In genomic region chr9:115208503-115208902, GRCh38 we compare ENCODE assay signal across 22 cellular contexts.
DNase-seq lines count a peak whose midpoint lies in the region; ATAC-seq, FAIRE-seq and TF ChIP-seq lines count a peak whose summit lies in the region.
"Had no signal": no experiment of that assay in that cellular context is flagged by ENCODE, and none has a peak within 500 bp of the region (broad histone marks: within the 10 kb centered on the region; RNA-seq: fewer than 3 reads in every experiment).

No MANE protein-coding gene starts in this region.

- H3K4me1 ChIP-seq in IMR-90 (ENCODE audit: control insufficient read depth, insufficient read depth, low read length), result peaks cover 28% of the 10 kb centered on the region
- peaks cover 61% of the 10 kb centered on the region for H3K4me1 ChIP-seq in keratinocyte (ENCODE audit: control insufficient read depth, extremely low read depth, insufficient read depth, low read length)

- H4K20me1 ChIP-seq in IMR-90 (ENCODE audit: insufficient read depth, low read length) (no peaks in the 10 kb centered on the region), keratinocyte (ENCODE audit: control insufficient read depth, extremely low read depth, insufficient read depth, low read length) (no peaks in the 10 kb centered on the region)

- H3K4ac ChIP-seq in IMR-90 (ENCODE audit: low read depth, low read length), result peak overlapping the region; percentile 83; the same call in 1 of the 2 replicates

- H3K79me1 ChIP-seq in IMR-90 (ENCODE audit: low read depth in 1 of 2, low read length in 2 of 2), result no peaks in the 10 kb centered on the region

- DNase-seq in AG09319 (ENCODE audit: extremely low read depth, low read depth), result peak; percentile 40
- peak; percentile 70 for DNase-seq in IMR-90
- peak; percentile 21 for DNase-seq in amniotic stem cell (lab: John Stamatoyannopoulos, UW)
- no peak for DNase-seq in keratinocyte (ENCODE audit: low read depth, low spot score)
- DNase-seq in globus pallidus (ENCODE audit: low spot score), result no peak
- DNase-seq in NCI-H146 (lab: John Stamatoyannopoulos, UW), result no peak
- DNase-seq in stimulated activated naive CD8-positive, alpha-beta T cell treated with anti-CD3 and anti-CD28 coated beads, Interleukin-15, amount 100 ng/mL, for 72 hours, result no peak
- DNase-seq: activated CD8-positive, alpha-beta T cell treated with anti-CD3 and anti-CD28 coated beads for 36 hours; glutamatergic neuron; immature natural killer cell; NCI-H2081 treated with DMSO at 0.1 percent for 48 hours; NCI-H524 treated with DMSO at 0.1 percent for 48 hours; RPMI8226; stomach; T-cell had no signal

- peaks cover 65% of the 10 kb centered on the region for H3K27me3 Mint-ChIP-seq in stimulated activated naive CD8-positive, alpha-beta T cell treated with anti-CD3 and anti-CD28 coated beads, Interleukin-15, amount 100 ng/mL, for 72 hours
- H3K27me3 Mint-ChIP-seq: memory B cell had no signal

- H2BK120ac ChIP-seq in IMR-90 (ENCODE audit: low read depth, low read length), result peak overlapping the region; percentile 85

- H2BK20ac ChIP-seq in IMR-90 (ENCODE audit: low read depth, low read length), result peak overlapping the region; percentile 73

- peaks cover 27% of the 10 kb centered on the region for H3K4me1 Mint-ChIP-seq in stimulated activated naive CD8-positive, alpha-beta T cell treated with anti-CD3 and anti-CD28 coated beads, Interleukin-15, amount 100 ng/mL, for 72 hours
- H3K4me1 Mint-ChIP-seq: immature natural killer cell, T-cell had no signal

- H3K4me3 Mint-ChIP-seq in stimulated activated naive CD8-positive, alpha-beta T cell treated with anti-CD3 and anti-CD28 coated beads, Interleukin-15, amount 100 ng/mL, for 72 hours, result no peak overlapping the region
- H3K4me3 Mint-ChIP-seq: activated CD8-positive, alpha-beta T cell treated with anti-CD3 and anti-CD28 coated beads for 36 hours; activated T-helper 1 cell treated with anti-CD3 and anti-CD28 coated beads, Interleukin-12 subunit alpha, Interleukin-12 subunit beta, Interleukin-2, Interleukin-4 antibody, amounts not matched to agents 30 ng/mL and 10 ng/mL and 1 ng/mL, durations not matched to agents 14 hours and 24 hours and 36 hours; immature natural killer cell; memory B cell; T-cell had no signal

- dilution Hi-C loops in IMR-90 (cut with HindIII; ENCODE audit: low sequenced_read_pairs, unreplicated experiment) (no loop called here), keratinocyte (cut with MboI; ENCODE audit: extremely low pct_ligation_motif_present, low sequenced_read_pairs) (no loop called here)

- H3K4me2 ChIP-seq in IMR-90 (ENCODE audit: low read depth, low read length) (no peak overlapping the region), keratinocyte (ENCODE audit: control insufficient read depth, extremely low read depth, insufficient read depth, low read depth, low read length) (no peak overlapping the region)

- no peak overlapping the region for H2BK5ac ChIP-seq in IMR-90 (ENCODE audit: low read depth, low read length, poor library complexity, severe bottlenecking)

- no peak overlapping the region for H3K56ac ChIP-seq in IMR-90 (ENCODE audit: extremely low read depth, insufficient read depth, low read length)

- TF ChIP-seq CTCF in AG09319 (IDR thresholded peaks at IDR 0.05; ENCODE audit: low read depth, low read length) (no peak), IMR-90 (conservative IDR thresholded peaks at IDR 0.05; ENCODE audit: low read depth, low read length) (no peak), keratinocyte (optimal IDR thresholded peaks at IDR 0.05 in 1 of 3, IDR thresholded peaks at IDR 0.05 in 1 of 3, conservative IDR thresholded peaks at IDR 0.05 in 1 of 3; ENCODE audit: extremely low read depth in 1 of 3, insufficient read depth in 2 of 3, low read length in 3 of 3) (no peak)

- CTCF ChIA-PET in IMR-90 (lab: Yijun Ruan, JAX), result no interaction called here

- H4K91ac ChIP-seq in IMR-90 (ENCODE audit: insufficient read depth, low read depth, low read length), result peak overlapping the region; percentile 2; the same call in 1 of the 2 replicates

- no peak overlapping the region for H2AK9ac ChIP-seq in IMR-90 (replicated peaks; ENCODE audit: low read depth, low read length, poor library complexity)

- H3K27ac Mint-ChIP-seq in stimulated activated naive CD8-positive, alpha-beta T cell treated with anti-CD3 and anti-CD28 coated beads, Interleukin-15, amount 100 ng/mL, for 72 hours, result no peak overlapping the region
- H3K27ac Mint-ChIP-seq: activated CD8-positive, alpha-beta T cell treated with anti-CD3 and anti-CD28 coated beads for 36 hours; activated T-helper 1 cell treated with anti-CD3 and anti-CD28 coated beads, Interleukin-12 subunit alpha, Interleukin-12 subunit beta, Interleukin-2, Interleukin-4 antibody, amounts not matched to agents 30 ng/mL and 10 ng/mL and 1 ng/mL, durations not matched to agents 14 hours and 24 hours and 36 hours; immature natural killer cell; memory B cell; T-cell had no signal

- H4K8ac ChIP-seq in IMR-90 (ENCODE audit: low read depth in 2 of 2, low read length in 2 of 2), result peak overlapping the region; percentile 13 to 65; a peak in 1 of 4 replicates

- peak overlapping the region; percentile 46; the same call in 2 of the 3 replicates for H2BK15ac ChIP-seq in IMR-90 (ENCODE audit: low read depth, low read length)

- POLR2A ChIA-PET in IMR-90 (lab: Charles Lee; ENCODE audit: unreplicated experiment), result no interaction called here

- intact Hi-C loops in IMR-90 (cut with micrococcal nuclease), result loop anchor here (5.0 to 10.0 kb wide), 2 partner anchors 166 to 171 kb away; no protein-coding TSS in a partner anchor

- peaks cover 8% of the 10 kb centered on the region; the same call in 1 of the 2 replicates for H3K9me1 ChIP-seq in IMR-90 (ENCODE audit: insufficient read depth, low read length)
- no peaks in the 10 kb centered on the region for H3K9me1 ChIP-seq in keratinocyte (ENCODE audit: control insufficient read depth, extremely low read depth, insufficient read depth, low read length)

- peak overlapping the region; percentile 48; the same call in 1 of the 2 replicates for H4K5ac ChIP-seq in IMR-90 (ENCODE audit: low read depth, low read length)

- H3K9me3 ChIP-seq in IMR-90 (ENCODE audit: control insufficient read depth, insufficient read depth, low read length) (no peaks in the 10 kb centered on the region), keratinocyte (ENCODE audit: control insufficient read depth, low read depth, low read length) (no peaks in the 10 kb centered on the region)
- H3K9me3 ChIP-seq: stomach, vagina had no signal

- H3K23ac ChIP-seq in IMR-90 (ENCODE audit: low read depth, low read length), result no peak overlapping the region

- no peak for TF ChIP-seq RAD21 in IMR-90 (IDR thresholded peaks at IDR 0.05; ENCODE audit: low read length)

- H3K36me3 ChIP-seq in IMR-90 (ENCODE audit: control insufficient read depth, insufficient read depth, low read length), result no peaks in the 10 kb centered on the region
- no peaks in the 10 kb centered on the region for H3K36me3 ChIP-seq in keratinocyte (ENCODE audit: control insufficient read depth in 2 of 2, extremely low read depth in 1 of 2, insufficient read depth in 2 of 2, low read length in 2 of 2)
- H3K36me3 ChIP-seq: stomach, vagina had no signal

- H3K27ac ChIP-seq in IMR-90 (ENCODE audit: insufficient read depth, low read length) (no peak overlapping the region), keratinocyte (ENCODE audit: control insufficient read depth, insufficient read depth, low read length) (no peak overlapping the region)
- H3K27ac ChIP-seq: stomach, vagina, VCaP had no signal

- H2AK5ac ChIP-seq in IMR-90 (ENCODE audit: low read depth, low read length), result no peak overlapping the region; the same call in 1 of the 2 replicates

- no peak overlapping the region for H3K14ac ChIP-seq in IMR-90 (replicated peaks; ENCODE audit: low read depth, low read length)

- H2AFZ ChIP-seq in IMR-90 (replicated peaks; ENCODE audit: low read length, poor library complexity), result no peak overlapping the region
- H2AFZ ChIP-seq in keratinocyte (ENCODE audit: control insufficient read depth, low read length), result no peak overlapping the region

- peak; percentile 23 for FAIRE-seq in keratinocyte (lab: Jason Lieb, UNC)
- FAIRE-seq: H1, HepG2 had no signal

- peak overlapping the region; percentile 92; the same call in 1 of the 2 replicates for H3K18ac ChIP-seq in IMR-90 (ENCODE audit: low read depth, low read length)

- BruUV-seq in IMR-90 (replicated peaks; lab: Mats Ljungman, UMichigan), result no TSS peak

- H3K79me2 ChIP-seq in keratinocyte (ENCODE audit: control insufficient read depth, insufficient read depth, low read length), result no peaks in the 10 kb centered on the region

- H3K9ac ChIP-seq in IMR-90 (ENCODE audit: low read depth, low read length) (no peak overlapping the region), keratinocyte (ENCODE audit: control insufficient read depth, extremely low read depth, insufficient read depth, low read length) (no peak overlapping the region)

- no peak for ATAC-seq in IMR-90 (ENCODE audit: low read depth)
- no peak for ATAC-seq in GM18498 (IDR thresholded peaks at IDR 0.05; ENCODE audit: unreplicated experiment)
- no peak for ATAC-seq in stimulated activated naive CD8-positive, alpha-beta T cell treated with anti-CD3 and anti-CD28 coated beads, Interleukin-15, amount 100 ng/mL, for 72 hours
- ATAC-seq: activated CD8-positive, alpha-beta T cell treated with anti-CD3 and anti-CD28 coated beads for 36 hours; HepG2; T-cell had no signal

- H3K27me3 ChIP-seq in IMR-90 (ENCODE audit: control insufficient read depth, insufficient read depth, low read length), result no peaks in the 10 kb centered on the region
- no peaks in the 10 kb centered on the region for H3K27me3 ChIP-seq in keratinocyte (ENCODE audit: control insufficient read depth, extremely low read depth, insufficient read depth, low read length)
- H3K27me3 ChIP-seq: stomach, vagina had no signal

- H3K9me3 Mint-ChIP-seq in stimulated activated naive CD8-positive, alpha-beta T cell treated with anti-CD3 and anti-CD28 coated beads, Interleukin-15, amount 100 ng/mL, for 72 hours, result no peaks in the 10 kb centered on the region
- H3K9me3 Mint-ChIP-seq: activated CD8-positive, alpha-beta T cell treated with anti-CD3 and anti-CD28 coated beads for 36 hours; activated T-helper 1 cell treated with anti-CD3 and anti-CD28 coated beads, Interleukin-12 subunit alpha, Interleukin-12 subunit beta, Interleukin-2, Interleukin-4 antibody, amounts not matched to agents 30 ng/mL and 10 ng/mL and 1 ng/mL, durations not matched to agents 14 hours and 24 hours and 36 hours; memory B cell; T-cell had no signal

- no peak for TF ChIP-seq POLR2A in IMR-90 (IDR thresholded peaks at IDR 0.05; ENCODE audit: low read depth, low read length)

- H3K4me3 ChIP-seq in IMR-90 (ENCODE audit: insufficient read depth, low read depth, low read length) (no peak overlapping the region), keratinocyte (ENCODE audit: control insufficient read depth in 2 of 3, extremely low read depth in 1 of 3, insufficient read depth in 2 of 3, low read depth in 1 of 3, low read length in 3 of 3) (no peak overlapping the region)
- H3K4me3 ChIP-seq: stomach, vagina had no signal

- in situ Hi-C loops in IMR-90 (cut with MboI; ENCODE audit: low sequenced_read_pairs), result no loop called here

TF ChIP-seq in IMR-90, 13 proteins besides CTCF, POLR2A, EP300 and RAD21:
- peak; percentile 54; the same call in 1 of the 2 replicates for TF ChIP-seq MAFK (IDR thresholded peaks at IDR 0.05; ENCODE audit: low read depth, low read length)
- no peak for TF ChIP-seq BHLHE40 (IDR thresholded peaks at IDR 0.05; ENCODE audit: low read depth, low read length)

Comparison
In these comparisons a context has a peak if more than half of its experiments do, and no peak if none do; other contexts are left out.
1. DNase-seq: peak in AG09319 (single experiment), IMR-90 (single experiment) and amniotic stem cell (single experiment); none in keratinocyte (single experiment), globus pallidus (single experiment), NCI-H146 (single experiment) and stimulated activated naive CD8-positive, alpha-beta T cell treated with anti-CD3 and anti-CD28 coated beads, Interleukin-15, amount 100 ng/mL, for 72 hours (0 of 2).